7 cellular contexts compared by ENCODE assay signal in genomic region chr22:17629646-17630045, GRCh38.
DNase-seq lines count a peak whose midpoint lies in the region; ATAC-seq and TF ChIP-seq lines count a peak whose summit lies in the region.

No MANE protein-coding gene starts in this region.

- CTCF ChIA-PET in RWPE1 (lab: Yijun Ruan, JAX) = no interaction called here

- H3K4me3 ChIP-seq in HFF-Myc (replicated peaks; ENCODE audit: low read depth, low read length) (peak overlapping the region; percentile 100; the same call in 1 of the 2 replicates), fibroblast of mammary gland (ENCODE audit: control insufficient read depth, low read depth, low read length) (peak overlapping the region; percentile 88), skin epidermis (no peak overlapping the region)

- POLR2A ChIA-PET in RWPE1 (lab: Yijun Ruan, JAX; ENCODE audit: low non-redundant PET) = no interaction called here

- TF ChIP-seq CTCF in HFF-Myc (IDR thresholded peaks at IDR 0.05; ENCODE audit: low read depth, low read length, missing control alignments) (no peak), RWPE1 (conservative IDR thresholded peaks at IDR 0.05; ENCODE audit: low read depth) (no peak), fibroblast of mammary gland (conservative IDR thresholded peaks at IDR 0.05; ENCODE audit: control insufficient read depth, insufficient read depth, low read depth, low read length) (no peak)

- H3K27ac ChIP-seq in RWPE1 (peak overlapping the region; percentile 52), skin epidermis (peak overlapping the region in 15 of 21 experiments; percentile 82 to 97 (median 95))

- ATAC-seq in HG02678 (IDR thresholded peaks at IDR 0.05; ENCODE audit: unreplicated experiment) = no peak
- no peak for ATAC-seq in GM18511 (IDR thresholded peaks at IDR 0.05; ENCODE audit: unreplicated experiment)
- ATAC-seq in GM21825 (IDR thresholded peaks at IDR 0.05; ENCODE audit: unreplicated experiment) = no peak

- DNase-seq in HFF-Myc (ENCODE audit: extremely low read depth, low read depth) = no peak
- no peak for DNase-seq in RWPE1 (ENCODE audit: low spot score)
- DNase-seq in fibroblast of mammary gland (ENCODE audit: low read depth) = no peak

Comparison
In these comparisons a context has a peak if more than half of its experiments do, and no peak if none do; other contexts are left out.
1. H3K4me3 ChIP-seq: peak in HFF-Myc (single experiment) and fibroblast of mammary gland (single experiment); none in skin epidermis (0 of 7).